12 cellular contexts compared by ENCODE assay signal in genomic region chr3:6861331-6861988, GRCh38. TPM values are rescaled to one million over a fixed set of nuclear protein-coding genes. Genes with fewer than 3 reads are reported as not detected.
A peak's percentile ranks its signal among the peaks of the same experiment; 100 is the strongest.
DNase-seq lines count a peak whose midpoint lies in the region; ATAC-seq and TF ChIP-seq lines count a peak whose summit lies in the region.
"Had no signal": no experiment of that assay in that cellular context is flagged by ENCODE, and none has a peak within 500 bp of the region (broad histone marks: within the 10 kb centered on the region; RNA-seq: fewer than 3 reads in every experiment).

No MANE protein-coding gene starts in this region.

- H3K4me3 Mint-ChIP-seq in chondrocyte (ENCODE audit: unreplicated experiment), result peak overlapping the region; percentile 7

- peak overlapping the region; percentile 95 for H3K4me2 ChIP-seq in mesendoderm (ENCODE audit: low read length)

- H2BK15ac ChIP-seq in mesendoderm (replicated peaks; ENCODE audit: low read depth), result no peak overlapping the region

- H3K27me3 Mint-ChIP-seq in chondrocyte (ENCODE audit: low read depth), result peaks cover 64% of the 10 kb centered on the region

- no peak overlapping the region for H4K5ac ChIP-seq in mesendoderm (ENCODE audit: low read length)

- H3K79me2 ChIP-seq in mesendoderm (ENCODE audit: control insufficient read depth, insufficient read depth, low read length), result no peaks in the 10 kb centered on the region

- ATAC-seq in thoracic aorta (ENCODE audit: insufficient number of reproducible peaks, low FRiP score, low read depth), result no peak
- ATAC-seq in GM21360 (IDR thresholded peaks at IDR 0.05; ENCODE audit: unreplicated experiment), result no peak
- no peak for ATAC-seq in activated naive CD4-positive, alpha-beta T cell treated with anti-CD3 and anti-CD28 coated beads, Interleukin-2, amount 50 U/mL, for 72 hours

- no peak overlapping the region for H4K8ac ChIP-seq in mesendoderm (ENCODE audit: low read depth, low read length)

- H2BK5ac ChIP-seq in mesendoderm (ENCODE audit: low read length), result no peak overlapping the region

- H3K23ac ChIP-seq in mesendoderm (ENCODE audit: low read length), result no peak overlapping the region

- H3K9me3 ChIP-seq in thoracic aorta, result no peaks in the 10 kb centered on the region
- H3K9me3 ChIP-seq: neutrophil, testis had no signal

- H3K27me3 ChIP-seq in mesendoderm (ENCODE audit: insufficient read depth, low read length, poor library complexity) (peaks cover 35% of the 10 kb centered on the region), thoracic aorta (replicated peaks; ENCODE audit: insufficient read depth) (no peaks in the 10 kb centered on the region)
- H3K27me3 ChIP-seq: testis had no signal

- H3K18ac ChIP-seq in mesendoderm (ENCODE audit: low read length), result no peak overlapping the region

- H3K9ac ChIP-seq in mesendoderm (ENCODE audit: low read length), result no peak overlapping the region

- no peak overlapping the region for H3K27ac ChIP-seq in mesendoderm (ENCODE audit: low read depth, low read length)
- no peak overlapping the region for H3K27ac ChIP-seq in thoracic aorta
- H3K27ac ChIP-seq: neutrophil, testis had no signal

- H2AK5ac ChIP-seq in mesendoderm (ENCODE audit: low read length), result no peak overlapping the region

- DNase-seq in NCI-H1417 (lab: John Stamatoyannopoulos, UW) (peak in 2 of 3 experiments; percentile 34), NCI-H1417 treated with DMSO at 0.1 percent for 48 hours (lab: John Stamatoyannopoulos, UW) (no peak), chondrocyte (ENCODE audit: low spot score) (no peak), mesendoderm (peak; percentile 57), thoracic aorta (ENCODE audit: low spot score) (no peak)
- DNase-seq in effector CD8-positive, alpha-beta T cell (lab: John Stamatoyannopoulos, UW), result no peak
- DNase-seq in activated naive CD4-positive, alpha-beta T cell treated with anti-CD3 and anti-CD28 coated beads, Interleukin-2, amount 50 U/mL, for 72 hours (ENCODE audit: low spot score in 2 of 2), result no peak
- DNase-seq: cortex of kidney, NCI-H2029 had no signal

- H3K4me1 ChIP-seq in mesendoderm (ENCODE audit: control insufficient read depth, low read depth, low read length), result peaks cover 2% of the 10 kb centered on the region
- H3K4me1 ChIP-seq in thoracic aorta (ENCODE audit: control insufficient read depth in 1 of 2, low read depth in 2 of 2), result peaks cover 7 to 25% of the 10 kb centered on the region in 2 donors

- TF ChIP-seq CTCF in chondrocyte (IDR thresholded peaks at IDR 0.05), result no peak
- TF ChIP-seq CTCF in thoracic aorta (IDR thresholded peaks at IDR 0.05), result no peak

- H3K36me3 ChIP-seq in mesendoderm (ENCODE audit: control insufficient read depth, insufficient read depth, low read length) (no peaks in the 10 kb centered on the region), thoracic aorta (no peaks in the 10 kb centered on the region)
- H3K36me3 ChIP-seq: neutrophil had no signal

- H3K4me1 Mint-ChIP-seq in chondrocyte (ENCODE audit: low read depth), result peaks cover 7% of the 10 kb centered on the region

- H3K27ac Mint-ChIP-seq in chondrocyte (ENCODE audit: unreplicated experiment), result no peak overlapping the region
- no peak overlapping the region for H3K27ac Mint-ChIP-seq in activated naive CD4-positive, alpha-beta T cell treated with anti-CD3 and anti-CD28 coated beads, Interleukin-2, amount 50 U/mL, for 72 hours

- H3K4ac ChIP-seq in mesendoderm (ENCODE audit: low read depth, low read length), result no peak overlapping the region

- peak overlapping the region; percentile 50 for H3K56ac ChIP-seq in mesendoderm (ENCODE audit: low read length)

- peaks cover 2% of the 10 kb centered on the region for H3K36me3 Mint-ChIP-seq in chondrocyte (ENCODE audit: low read depth)
- peaks cover 12 to 21% of the 10 kb centered on the region in 2 donors for H3K36me3 Mint-ChIP-seq in activated naive CD4-positive, alpha-beta T cell treated with anti-CD3 and anti-CD28 coated beads, Interleukin-2, amount 50 U/mL, for 72 hours

- H3K9me3 Mint-ChIP-seq in chondrocyte (ENCODE audit: low read depth), result no peaks in the 10 kb centered on the region
- H3K9me3 Mint-ChIP-seq in activated naive CD4-positive, alpha-beta T cell treated with anti-CD3 and anti-CD28 coated beads, Interleukin-2, amount 50 U/mL, for 72 hours, result peaks cover 0 to 7% of the 10 kb centered on the region in 2 donors

- H2BK120ac ChIP-seq in mesendoderm (ENCODE audit: low read depth, low read length), result no peak overlapping the region

- peak overlapping the region; percentile 43 for H3K4me3 ChIP-seq in mesendoderm (ENCODE audit: low read length)
- peak overlapping the region; percentile 67 for H3K4me3 ChIP-seq in thoracic aorta

- WGBS in mesendoderm (ENCODE audit: extremely low coverage, insufficient coverage, low lambda C conversion rate), result no CpG with 5 or more reads among the region's 60 CpGs

- H3K79me1 ChIP-seq in mesendoderm (ENCODE audit: low read length), result no peaks in the 10 kb centered on the region

RNA-seq across cellular contexts. Expression of gene GRM7, which starts 0.5 kb away (rescaled TPM):
- total RNA-seq in chondrocyte, result not detected in 3 replicates
- 0.06 TPM for polyA plus RNA-seq in mesendoderm (2013, experiment 1 of 2)
- polyA plus RNA-seq in mesendoderm (2013, experiment 2 of 2), result 0.04 TPM
- 1 to 10 TPM in 1 of 2 donors, under 1 TPM in 1; 0.68 to 3.9 TPM for total RNA-seq in thoracic aorta
- total RNA-seq in activated naive CD4-positive, alpha-beta T cell treated with anti-CD3 and anti-CD28 coated beads, Interleukin-2, amount 50 U/mL, for 72 hours, result not detected

Comparison
In these comparisons a context has a peak if more than half of its experiments do, and no peak if none do; other contexts are left out.
1. DNase-seq: peak in NCI-H1417 (2 of 3) and mesendoderm (single experiment); none in NCI-H1417 treated with DMSO at 0.1 percent for 48 hours (single experiment), chondrocyte (single experiment), thoracic aorta (single experiment), effector CD8-positive, alpha-beta T cell (single experiment) and activated naive CD4-positive, alpha-beta T cell treated with anti-CD3 and anti-CD28 coated beads, Interleukin-2, amount 50 U/mL, for 72 hours (0 of 2).